ENCODE assay signal across 17 cellular contexts in the genomic region with DNA sequence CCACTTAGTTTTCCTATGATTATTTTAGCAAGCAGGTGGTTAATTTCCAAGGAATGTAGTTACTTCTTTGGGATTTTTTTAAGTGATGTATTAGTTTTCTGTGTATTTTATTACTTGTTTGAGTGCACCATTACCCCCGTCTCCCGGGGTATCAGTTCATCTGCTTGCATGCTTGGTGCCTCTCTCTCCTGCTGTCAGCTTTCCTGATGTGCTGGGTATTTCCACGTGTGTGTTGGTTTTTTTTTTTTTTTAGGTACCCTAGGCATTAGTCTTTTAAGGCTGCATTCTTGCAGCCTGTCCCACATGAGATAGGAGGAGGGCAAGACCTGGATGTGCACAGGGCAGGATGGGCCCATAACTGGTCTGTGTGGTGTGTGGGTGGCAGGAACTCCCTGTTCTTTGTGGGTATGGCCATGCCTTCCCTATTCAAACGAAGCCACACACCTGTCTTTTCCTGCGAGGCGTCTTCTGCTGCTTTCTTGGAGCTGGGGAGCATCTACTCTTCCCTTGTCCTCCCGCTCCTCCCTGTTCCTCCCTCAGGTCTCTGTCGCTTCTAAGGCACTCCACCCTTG. TPM values are rescaled to one million over a fixed set of nuclear protein-coding genes. Genes with fewer than 3 reads are reported as not detected.
DNase-seq lines count a peak whose midpoint lies in the region; ATAC-seq and TF ChIP-seq lines count a peak whose summit lies in the region.
"Had no signal": no experiment of that assay in that cellular context is flagged by ENCODE, and none has a peak within 500 bp of the region (broad histone marks: within the 10 kb centered on the region; RNA-seq: fewer than 3 reads in every experiment).

No MANE protein-coding gene starts in this region.

- H3K9me3 ChIP-seq in OCI-LY3 (ENCODE audit: insufficient read depth, low read length) (no peaks in the 10 kb centered on the region), mesenchymal stem cell (ENCODE audit: control insufficient read depth, low read length) (no peaks in the 10 kb centered on the region), thyroid gland (no peaks in the 10 kb centered on the region)
- H3K9me3 ChIP-seq: left lung, MG63, psoas muscle, suprapubic skin had no signal

- no peak overlapping the region for H2AFZ ChIP-seq in OCI-LY3 (ENCODE audit: low read depth, low read length)
- no peak overlapping the region for H2AFZ ChIP-seq in mesenchymal stem cell (ENCODE audit: low read depth, low read length)

- H3K36me3 ChIP-seq in OCI-LY3 (replicated peaks; ENCODE audit: low read depth, low read length) (peaks cover 67% of the 10 kb centered on the region), mesenchymal stem cell (ENCODE audit: control insufficient read depth in 1 of 2, insufficient read depth in 2 of 2, low read depth in 1 of 2, low read length in 2 of 2) (no peaks in the 10 kb centered on the region), thyroid gland (no peaks in the 10 kb centered on the region)
- H3K36me3 ChIP-seq: MG63, suprapubic skin had no signal

- H3K14ac ChIP-seq in mesenchymal stem cell (ENCODE audit: low read length in 2 of 2) = peak overlapping the region in 1 of 2 experiments; percentile 92

- H3K27ac ChIP-seq in OCI-LY3 (ENCODE audit: low read length) = peak overlapping the region; percentile 45
- H3K27ac ChIP-seq in mesenchymal stem cell (ENCODE audit: low read length, poor library complexity, severe bottlenecking) = peak overlapping the region; percentile 11
- H3K27ac ChIP-seq in thyroid gland = peak overlapping the region in 2 of 3 donors; percentile 72 to 76
- H3K27ac ChIP-seq: psoas muscle, suprapubic skin had no signal

- intact Hi-C loops in thyroid gland (cut with DNase I) = no loop called here

- peaks cover 78% of the 10 kb centered on the region for H3K4me1 ChIP-seq in OCI-LY3 (ENCODE audit: low read length)
- H3K4me1 ChIP-seq in mesenchymal stem cell (ENCODE audit: control insufficient read depth, insufficient read depth, low read depth, low read length) = peaks cover 19% of the 10 kb centered on the region
- peaks cover 67 to 79% of the 10 kb centered on the region in 2 donors for H3K4me1 ChIP-seq in thyroid gland
- H3K4me1 ChIP-seq: psoas muscle had no signal

- H3K27me3 ChIP-seq in OCI-LY3 (ENCODE audit: low read depth, low read length) (no peaks in the 10 kb centered on the region), mesenchymal stem cell (ENCODE audit: control insufficient read depth in 1 of 2, insufficient read depth in 1 of 2, low read length in 2 of 2) (peaks cover 0 to 56% of the 10 kb centered on the region in 2 experiments), thyroid gland (no peaks in the 10 kb centered on the region)
- H3K27me3 ChIP-seq: MG63, suprapubic skin had no signal

- peaks cover 81% of the 10 kb centered on the region for H4K20me1 ChIP-seq in OCI-LY3 (ENCODE audit: insufficient read depth, low read length)

- H3K4me3 ChIP-seq in OCI-LY3 (ENCODE audit: low read length) = peak overlapping the region; percentile 86
- H3K4me3 ChIP-seq in mesenchymal stem cell (ENCODE audit: insufficient read depth in 1 of 2, low read depth in 1 of 2, low read length in 2 of 2) = no peak overlapping the region
- H3K4me3 ChIP-seq in thyroid gland (replicated peaks in 1 of 3) = no peak overlapping the region
- H3K4me3 ChIP-seq: left lung, MG63, psoas muscle, suprapubic skin had no signal

- no peak for TF ChIP-seq POLR2A in thyroid gland (IDR thresholded peaks at IDR 0.05)

- H2BK5ac ChIP-seq in mesenchymal stem cell (ENCODE audit: low read depth, low read length, poor library complexity, severe bottlenecking) = no peak overlapping the region

- H4K8ac ChIP-seq in mesenchymal stem cell (ENCODE audit: low read length) = no peak overlapping the region

- H2BK12ac ChIP-seq in mesenchymal stem cell (ENCODE audit: low read length in 2 of 2) = peak overlapping the region; percentile 28 to 94

- 92% methylated on average over 8 of the region's 8 CpGs for WGBS in mesenchymal stem cell
- 51 to 62% methylated on average over 8 of the region's 8 CpGs for WGBS in thyroid gland, 2 donors

- DNase-seq in mesenchymal stem cell = no peak
- DNase-seq in thyroid gland = no peak
- DNase-seq in CD1c-positive myeloid dendritic cell (ENCODE audit: extremely low spot score) = no peak
- no peak for DNase-seq in NCI-H2227 treated with DMSO at 0.1 percent for 48 hours (lab: John Stamatoyannopoulos, UW)
- DNase-seq in T-helper 1 cell = no peak
- DNase-seq: activated CD4-positive, alpha-beta T cell treated with anti-CD3 and anti-CD28 coated beads for 48 hours; activated CD8-positive, alpha-beta memory T cell treated with anti-CD3 and anti-CD28 coated beads, Interleukin-2, amount 10 ng/mL, durations not matched to agents 7 days and 5 days; GOT3; MG63; NCI-H1436; PC-3; psoas muscle; Right ventricle myocardium superior had no signal

- peak; percentile 24 for ATAC-seq in GM19025 (IDR thresholded peaks at IDR 0.05; ENCODE audit: low read depth, unreplicated experiment)
- ATAC-seq: activated CD8-positive, alpha-beta memory T cell treated with anti-CD3 and anti-CD28 coated beads, Interleukin-2, amount 10 ng/mL, durations not matched to agents 7 days and 5 days; PC-3; psoas muscle had no signal

- H2AK5ac ChIP-seq in mesenchymal stem cell (ENCODE audit: low read length, severe bottlenecking) = peak overlapping the region; percentile 50

- H3K4ac ChIP-seq in mesenchymal stem cell (ENCODE audit: low read depth in 1 of 2, low read length in 2 of 2) = peak overlapping the region; percentile 1 to 46

- TF ChIP-seq CTCF in OCI-LY3 (IDR thresholded peaks at IDR 0.05; ENCODE audit: low read depth, low read length) = no peak
- no peak for TF ChIP-seq CTCF in thyroid gland (IDR thresholded peaks at IDR 0.05)

- H3K4me2 ChIP-seq in OCI-LY3 (ENCODE audit: low read length) (peak overlapping the region; percentile 99), mesenchymal stem cell (ENCODE audit: low read length, poor library complexity, severe bottlenecking) (no peak overlapping the region)

- no peak overlapping the region for H2BK15ac ChIP-seq in mesenchymal stem cell (ENCODE audit: low read depth, poor library complexity, severe bottlenecking)

- peaks cover 100% of the 10 kb centered on the region for H3K79me2 ChIP-seq in OCI-LY3 (ENCODE audit: low read length)

- H3K79me1 ChIP-seq in mesenchymal stem cell (replicated peaks; ENCODE audit: low read length, poor library complexity, severe bottlenecking) = peaks cover 11% of the 10 kb centered on the region

- peak overlapping the region; percentile 99 for H3K9ac ChIP-seq in OCI-LY3 (ENCODE audit: low read length)
- no peak overlapping the region for H3K9ac ChIP-seq in mesenchymal stem cell (ENCODE audit: low read length)

- H2BK120ac ChIP-seq in mesenchymal stem cell (ENCODE audit: low read depth, low read length) = peak overlapping the region; percentile 4

- H4K91ac ChIP-seq in mesenchymal stem cell (ENCODE audit: low read length) = peak overlapping the region; percentile 52

- H3K23ac ChIP-seq in mesenchymal stem cell (ENCODE audit: low read length in 2 of 2) = peak overlapping the region in 1 of 2 experiments; percentile 23

- peak overlapping the region; percentile 11 to 84 for H3K18ac ChIP-seq in mesenchymal stem cell (ENCODE audit: low read depth in 1 of 2, low read length in 2 of 2)

RNA-seq across cellular contexts. Expression of gene SYK, which starts 6.7 kb away (rescaled TPM):
- polyA plus RNA-seq in mesenchymal stem cell (2013, experiment 1 of 2) = 23.7 TPM
- polyA plus RNA-seq in mesenchymal stem cell (2013, experiment 2 of 2) = 22.9 TPM
- 100 to 1,000 TPM in 1 of 4 donors, 10 to 100 TPM in 3; 50.7 to 107 (median 87.1) TPM for total RNA-seq in thyroid gland

Comparison
In these comparisons a context has a peak if more than half of its experiments do, and no peak if none do; other contexts are left out.
1. H3K27ac ChIP-seq: peak in every context shown above with its lines; median percentile 74 in thyroid gland; 45 in OCI-LY3; 11 in mesenchymal stem cell.